10 cellular contexts compared by ENCODE assay signal in genomic region chr9:26856413-26857032, GRCh38. TPM values are rescaled to one million over a fixed set of nuclear protein-coding genes. Genes with fewer than 3 reads are reported as not detected.
DNase-seq lines count a peak whose midpoint lies in the region; ATAC-seq and TF ChIP-seq lines count a peak whose summit lies in the region.
"Had no signal": no experiment of that assay in that cellular context is flagged by ENCODE, and none has a peak within 500 bp of the region (broad histone marks: within the 10 kb centered on the region; RNA-seq: fewer than 3 reads in every experiment).

No MANE protein-coding gene starts in this region.

- no peaks in the 10 kb centered on the region for H3K9me3 ChIP-seq in SU-DHL-6 (ENCODE audit: insufficient read depth, low read length)

- H3K4me3 Mint-ChIP-seq in glutamatergic neuron (ENCODE audit: unreplicated experiment): no peak overlapping the region
- H3K4me3 Mint-ChIP-seq: naive thymus-derived CD4-positive, alpha-beta T cell had no signal

- no peaks in the 10 kb centered on the region for H3K36me3 Mint-ChIP-seq in glutamatergic neuron (ENCODE audit: unreplicated experiment)

- 0 out of 2 replicates have a peak, but pooled peaks cover 4% of the 10 kb centered on the region for H3K79me2 ChIP-seq in SU-DHL-6 (ENCODE audit: insufficient read depth, low read length)

- peaks cover 30% of the 10 kb centered on the region for H3K36me3 ChIP-seq in SU-DHL-6 (ENCODE audit: low read length)

- H2AFZ ChIP-seq in SU-DHL-6 (ENCODE audit: low read depth, low read length, severe bottlenecking): no peak overlapping the region

- H3K27ac Mint-ChIP-seq in glutamatergic neuron (ENCODE audit: unreplicated experiment): no peak overlapping the region
- H3K27ac Mint-ChIP-seq: naive thymus-derived CD4-positive, alpha-beta T cell had no signal

- H3K4me3 ChIP-seq in AG10803 (ENCODE audit: low read length): no peak overlapping the region
- H3K4me3 ChIP-seq in SU-DHL-6 (ENCODE audit: insufficient read depth, low read length, poor library complexity, severe bottlenecking): no peak overlapping the region

- H3K9ac ChIP-seq in SU-DHL-6 (ENCODE audit: low read length): no peak overlapping the region

- H3K9me3 Mint-ChIP-seq in glutamatergic neuron (ENCODE audit: unreplicated experiment): no peaks in the 10 kb centered on the region
- H3K9me3 Mint-ChIP-seq: naive thymus-derived CD4-positive, alpha-beta T cell had no signal

- H3K4me1 Mint-ChIP-seq in glutamatergic neuron (ENCODE audit: low read depth, unreplicated experiment): no peaks in the 10 kb centered on the region

- peaks cover 6% of the 10 kb centered on the region; the same call in 1 of the 2 replicates for H3F3A ChIP-seq in SU-DHL-6 (ENCODE audit: insufficient read depth)

- H3K27me3 ChIP-seq in SU-DHL-6 (ENCODE audit: low read length): no peaks in the 10 kb centered on the region

- DNase-seq in AG10803 (ENCODE audit: low read depth): peak; percentile 42
- peak; percentile 65 for DNase-seq in NCI-H1105 treated with DMSO at 0.1 percent for 48 hours (lab: John Stamatoyannopoulos, UW)
- peak; percentile 35 for DNase-seq in glutamatergic neuron
- DNase-seq in OCI-M2 (lab: John Stamatoyannopoulos, UW; ENCODE audit: unreplicated experiment): no peak

- peaks cover 1% of the 10 kb centered on the region for H3K27me3 Mint-ChIP-seq in glutamatergic neuron (ENCODE audit: unreplicated experiment)
- H3K27me3 Mint-ChIP-seq: naive thymus-derived CD4-positive, alpha-beta T cell had no signal

- H4K20me1 ChIP-seq in SU-DHL-6 (ENCODE audit: low read depth, low read length): no peaks in the 10 kb centered on the region

- ATAC-seq in HG02623 (IDR thresholded peaks at IDR 0.05; ENCODE audit: unreplicated experiment) (peak; percentile 74), HG03108 (IDR thresholded peaks at IDR 0.05; ENCODE audit: unreplicated experiment) (no peak)
- ATAC-seq: naive thymus-derived CD4-positive, alpha-beta T cell had no signal

- H3K27ac ChIP-seq in SU-DHL-6 (ENCODE audit: low read depth, low read length): no peak overlapping the region

- peak; percentile 49 for TF ChIP-seq CTCF in AG10803 (conservative IDR thresholded peaks at IDR 0.05; ENCODE audit: low read length)
- TF ChIP-seq CTCF in GM12873 (IDR thresholded peaks at IDR 0.05; ENCODE audit: insufficient read depth, low read depth, low read length, missing control alignments): peak; percentile 75
- peak; percentile 71 for TF ChIP-seq CTCF in SU-DHL-6 (IDR thresholded peaks at IDR 0.05; ENCODE audit: insufficient read depth, low read length, poor library complexity, severe bottlenecking)
- peak; percentile 69 for TF ChIP-seq CTCF in glutamatergic neuron (IDR thresholded peaks at IDR 0.05; ENCODE audit: partially characterized antibody, unreplicated experiment)

- no peak overlapping the region for H3K4me2 ChIP-seq in SU-DHL-6 (ENCODE audit: low read depth, low read length, poor library complexity, severe bottlenecking)

- H3K9me2 ChIP-seq in SU-DHL-6 (replicated peaks; ENCODE audit: insufficient read depth, low read length): no peaks in the 10 kb centered on the region

RNA-seq across cellular contexts. Expression of gene CAAP1, which starts 36.1 kb away (rescaled TPM):
- total RNA-seq in glutamatergic neuron (ENCODE audit: unreplicated experiment): 14.3 TPM
- total RNA-seq: SK-MEL-5 had no signal
